In the genomic region with DNA sequence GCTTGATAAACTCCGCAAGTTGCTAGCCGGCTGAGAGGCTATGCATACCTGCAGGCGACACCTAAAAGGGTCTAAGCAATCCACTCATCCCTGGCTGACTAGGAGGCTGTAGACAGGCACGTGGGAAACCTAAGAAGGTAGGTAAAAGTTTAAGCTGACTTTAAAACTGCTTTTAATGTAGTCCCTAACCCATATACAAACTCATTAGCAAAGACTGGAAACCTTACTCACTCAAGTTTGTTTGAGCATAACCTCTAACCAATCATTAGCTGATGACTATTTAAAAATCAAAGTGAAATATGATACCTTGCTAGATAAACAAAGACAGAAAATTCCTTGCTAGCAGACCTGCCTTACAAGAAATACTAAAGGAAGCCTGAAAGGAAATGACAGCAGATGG, we compare ENCODE assay signal across 13 cellular contexts.
DNase-seq lines count a peak whose midpoint lies in the region; ATAC-seq, FAIRE-seq and TF ChIP-seq lines count a peak whose summit lies in the region.
"Had no signal": no experiment of that assay in that cellular context is flagged by ENCODE, and none has a peak within 500 bp of the region (broad histone marks: within the 10 kb centered on the region; RNA-seq: fewer than 3 reads in every experiment).

No MANE protein-coding gene starts in this region.

- no peaks in the 10 kb centered on the region for H3K36me3 ChIP-seq in ES-I3 (ENCODE audit: insufficient read depth, low read length)
- no peaks in the 10 kb centered on the region for H3K36me3 ChIP-seq in endothelial cell of umbilical vein (ENCODE audit: control insufficient read depth in 2 of 2, extremely low read depth in 1 of 2, insufficient read depth in 2 of 2, low read length in 2 of 2)
- H3K36me3 ChIP-seq in body of pancreas (replicated peaks in 1 of 2; ENCODE audit: insufficient read depth in 1 of 2, low read depth in 2 of 2): peaks cover 0 to 2% of the 10 kb centered on the region in 2 donors
- H3K36me3 ChIP-seq: uterus had no signal

- H3K9me3 ChIP-seq in ES-I3 (ENCODE audit: control insufficient read depth, insufficient read depth, low read length) (no peaks in the 10 kb centered on the region), endothelial cell of umbilical vein (replicated peaks; ENCODE audit: control insufficient read depth, insufficient read depth, low read length) (no peaks in the 10 kb centered on the region), body of pancreas (no peaks in the 10 kb centered on the region)
- H3K9me3 ChIP-seq: SJCRH30, uterus had no signal

- H4K20me1 ChIP-seq in endothelial cell of umbilical vein (replicated peaks; ENCODE audit: control insufficient read depth, extremely low read depth, insufficient read depth, low read length): no peaks in the 10 kb centered on the region

- intact Hi-C loops in endothelial cell of umbilical vein (cut with micrococcal nuclease) (no loop called here), body of pancreas (cut with DNase I) (no loop called here)

- H3K4me3 ChIP-seq in endothelial cell of umbilical vein (replicated peaks in 1 of 3; ENCODE audit: insufficient read depth in 1 of 3, low read depth in 1 of 3, low read length in 3 of 3) (peak overlapping the region in 1 of 3 experiments; percentile 27), body of pancreas (no peak overlapping the region)
- H3K4me3 ChIP-seq: SJCRH30, uterus had no signal

- peaks cover 19% of the 10 kb centered on the region for H3K36me3 Mint-ChIP-seq in mesothelial cell of epicardium

- peak overlapping the region; percentile 18 for H3K4me2 ChIP-seq in endothelial cell of umbilical vein (ENCODE audit: insufficient read depth, low read length)
- H3K4me2 ChIP-seq: KMS-11 had no signal

- TF ChIP-seq POLR2A in endothelial cell of umbilical vein (IDR thresholded peaks at IDR 0.05; ENCODE audit: low read depth, low read length) (no peak), body of pancreas (IDR thresholded peaks at IDR 0.05) (no peak)

- dilution Hi-C loops in endothelial cell of umbilical vein (cut with MboI; ENCODE audit: extremely low pct_ligation_motif_present, low sequenced_read_pairs): no loop called here

- H3K4me3 Mint-ChIP-seq in mesothelial cell of epicardium: peak overlapping the region; percentile 19

- peaks cover 52% of the 10 kb centered on the region for H3K4me1 Mint-ChIP-seq in mesothelial cell of epicardium

- H3K27ac Mint-ChIP-seq in mesothelial cell of epicardium: peak overlapping the region; percentile 91

- H3K4me1 ChIP-seq in ES-I3 (ENCODE audit: insufficient read depth, low read length) (peaks cover 16% of the 10 kb centered on the region), endothelial cell of umbilical vein (ENCODE audit: control insufficient read depth, extremely low read depth, insufficient read depth, low read length) (peaks cover 17% of the 10 kb centered on the region), body of pancreas (peaks cover 25% of the 10 kb centered on the region)
- H3K4me1 ChIP-seq: uterus had no signal

- DNase-seq in endothelial cell of umbilical vein (ENCODE audit: low read depth, low spot score): peak; percentile 88
- DNase-seq in mesothelial cell of epicardium (ENCODE audit: low spot score in 2 of 2, unreplicated experiment in 2 of 2): no peak
- no peak for DNase-seq in body of pancreas
- DNase-seq in GM19240 (ENCODE audit: insufficient read length, low spot score): no peak
- no peak for DNase-seq in NCI-H1930 (lab: John Stamatoyannopoulos, UW)
- DNase-seq: activated CD4-positive, alpha-beta T cell treated with anti-CD3 and anti-CD28 coated beads for 1 hour; activated effector memory CD4-positive, alpha-beta T cell treated with anti-CD3 and anti-CD28 coated beads, Interleukin-2, amount 50 U/mL, for 16 hours; NCI-H446; uterus had no signal

- no peak for TF ChIP-seq EP300 in Ishikawa (IDR thresholded peaks at IDR 0.05; ENCODE audit: borderline replicate concordance)

- BruUV-seq in endothelial cell of umbilical vein (replicated peaks; lab: Mats Ljungman, UMichigan): no TSS peak

- H3K27ac ChIP-seq in endothelial cell of umbilical vein (ENCODE audit: insufficient read depth, low read depth, low read length): peak overlapping the region; percentile 78
- no peak overlapping the region for H3K27ac ChIP-seq in body of pancreas
- H3K27ac ChIP-seq: KMS-11, SJCRH30, uterus had no signal

- POLR2A ChIA-PET in endothelial cell of umbilical vein (lab: Charles Lee): no interaction called here

- H2AFZ ChIP-seq in endothelial cell of umbilical vein (ENCODE audit: low read depth, low read length): no peak overlapping the region

- FAIRE-seq in endothelial cell of umbilical vein (lab: Jason Lieb, UNC): peak; percentile 75

- no peaks in the 10 kb centered on the region for H3K27me3 Mint-ChIP-seq in mesothelial cell of epicardium (ENCODE audit: low read depth)

- CTCF ChIA-PET in endothelial cell of umbilical vein (lab: Charles Lee): interaction anchor here (0.9 to 1.5 kb wide), 5 partner anchors 12 to 569 kb away, joined by 3 to 4 read pairs (median 3); no protein-coding TSS in a partner anchor

- ATAC-seq in body of pancreas: no peak

- no peaks in the 10 kb centered on the region for H3K27me3 ChIP-seq in endothelial cell of umbilical vein (ENCODE audit: control insufficient read depth in 2 of 2, insufficient read depth in 2 of 2, low read length in 2 of 2)
- H3K27me3 ChIP-seq in body of pancreas: no peaks in the 10 kb centered on the region
- H3K27me3 ChIP-seq: SJCRH30, uterus had no signal

- H3K9ac ChIP-seq in ES-I3 (ENCODE audit: low read depth, low read length) (0 out of 2 replicates have a peak overlapping the region, but pooled peaks have one; percentile 17), endothelial cell of umbilical vein (replicated peaks; ENCODE audit: extremely low read depth, insufficient read depth, low read length) (peak overlapping the region; percentile 54)
- H3K9ac ChIP-seq: KMS-11 had no signal

- no peaks in the 10 kb centered on the region for H3K9me1 ChIP-seq in endothelial cell of umbilical vein (replicated peaks; ENCODE audit: control insufficient read depth, extremely low read depth, insufficient read depth, low read length)

- peaks cover 9% of the 10 kb centered on the region for H3K9me3 Mint-ChIP-seq in mesothelial cell of epicardium

- TF ChIP-seq CTCF in endothelial cell of umbilical vein (IDR thresholded peaks at IDR 0.05; ENCODE audit: extremely low read depth in 1 of 2, insufficient read depth in 1 of 2, low read depth in 1 of 2, low read length in 2 of 2) (no peak), mesothelial cell of epicardium (IDR thresholded peaks at IDR 0.05; ENCODE audit: unreplicated experiment) (no peak), body of pancreas (IDR thresholded peaks at IDR 0.05) (no peak)

- TF ChIP-seq RAD21 in Ishikawa (IDR thresholded peaks at IDR 0.05; ENCODE audit: low read depth): no peak

- 80 to 82% methylated on average over 4 of the region's 4 CpGs for WGBS in body of pancreas, 2 donors

- no peaks in the 10 kb centered on the region for H3K79me2 ChIP-seq in endothelial cell of umbilical vein (ENCODE audit: control insufficient read depth, insufficient read depth, low read length)

TF ChIP-seq in Ishikawa, 13 proteins besides CTCF, POLR2A, EP300 and RAD21:
- TF ChIP-seq FOXM1 (IDR thresholded peaks at IDR 0.05; ENCODE audit: borderline replicate concordance, low read depth) (0 out of 2 replicates have a peak, but pooled peaks have one; percentile 5), TCF12 (IDR thresholded peaks at IDR 0.05; ENCODE audit: low read depth) (no peak)

TF ChIP-seq in endothelial cell of umbilical vein, 7 proteins besides CTCF, POLR2A, EP300 and RAD21:
- TF ChIP-seq EZH2 (IDR thresholded peaks at IDR 0.05; ENCODE audit: borderline replicate concordance, low read depth, low read length, severe bottlenecking) (no peak), MAX (IDR thresholded peaks at IDR 0.05; ENCODE audit: insufficient read depth, insufficient read length) (no peak), GATA2 (IDR thresholded peaks at IDR 0.05; ENCODE audit: insufficient read depth, insufficient read length, low read depth, low read length) (no peak), JUN (IDR thresholded peaks at IDR 0.05; ENCODE audit: borderline replicate concordance, insufficient read depth, insufficient read length, low read depth) (peak; percentile 24)
TF ChIP-seq in endothelial cell of umbilical vein: peak in this region for 1.
